ENCODE assay signal across 8 cellular contexts in the genomic region with DNA sequence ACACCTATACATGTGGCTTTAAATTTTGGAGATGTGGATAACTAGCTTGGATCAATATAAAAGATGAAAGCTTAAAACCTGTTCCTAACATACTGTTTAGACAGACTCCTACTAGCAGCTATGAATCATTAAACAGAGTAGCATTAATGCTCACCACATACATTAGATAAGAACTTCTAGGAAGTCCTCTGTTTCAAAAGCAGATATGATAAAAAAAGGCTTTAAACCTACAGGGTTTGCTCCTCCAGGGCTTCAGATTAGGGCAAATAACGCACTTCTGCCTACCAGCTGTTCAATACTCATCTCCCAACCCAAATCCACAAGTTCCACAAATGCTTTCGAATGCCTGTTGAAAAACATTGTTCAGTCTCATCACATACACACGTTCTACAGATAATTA. TPM values are rescaled to one million over a fixed set of nuclear protein-coding genes. Genes with fewer than 3 reads are reported as not detected.
DNase-seq lines count a peak whose midpoint lies in the region; ATAC-seq, FAIRE-seq and TF ChIP-seq lines count a peak whose summit lies in the region.

No MANE protein-coding gene starts in this region.

- no peak overlapping the region for H2BK120ac ChIP-seq in mesenchymal stem cell (ENCODE audit: low read depth, low read length)

- no peak overlapping the region for H4K8ac ChIP-seq in mesenchymal stem cell (ENCODE audit: low read length)

- no peak overlapping the region for H3K23ac ChIP-seq in mesenchymal stem cell (ENCODE audit: low read length in 2 of 2)

- FAIRE-seq in K562 (lab: Jason Lieb, UNC) = peak; percentile 74

- H2BK15ac ChIP-seq in mesenchymal stem cell (ENCODE audit: low read depth, poor library complexity, severe bottlenecking) = no peak overlapping the region

- POLR2A ChIA-PET in K562 (lab: Yijun Ruan, JAX) = interaction anchor here (0.6 to 3.7 kb wide), 9 partner anchors 11 to 138 kb away, joined by 3 to 22 read pairs (median 3); no protein-coding TSS in a partner anchor

- H3K14ac ChIP-seq in mesenchymal stem cell (ENCODE audit: low read length in 2 of 2) = no peak overlapping the region

- no peaks in the 10 kb centered on the region; a peak in 2 of 22 replicates for H3K9me3 ChIP-seq in BLaER1 treated with 17β-estradiol and CSF1 and Interleukin-3, amounts not matched to agents 10 nM and 100 nM (replicated peaks in 1 of 11)
- H3K9me3 ChIP-seq in KOPT-K1 (ENCODE audit: insufficient read depth, low read length, poor library complexity, severe bottlenecking) (no peaks in the 10 kb centered on the region), K562 (replicated peaks; ENCODE audit: control insufficient read depth, insufficient read depth, low read depth, low read length) (no peaks in the 10 kb centered on the region), mesenchymal stem cell (ENCODE audit: control insufficient read depth, low read length) (no peaks in the 10 kb centered on the region)

- H3K36me3 ChIP-seq in BLaER1 treated with 17β-estradiol and CSF1 and Interleukin-3, amounts not matched to agents 10 nM and 100 nM = peaks cover 0 to 13% (median 0%) of the 10 kb centered on the region in 11 experiments; a peak in 2 of 22 replicates
- H3K36me3 ChIP-seq in KOPT-K1 (ENCODE audit: insufficient read depth, low read length) (no peaks in the 10 kb centered on the region), K562 (ENCODE audit: control insufficient read depth, insufficient read depth, low read length) (no peaks in the 10 kb centered on the region), mesenchymal stem cell (ENCODE audit: control insufficient read depth in 1 of 2, insufficient read depth in 2 of 2, low read depth in 1 of 2, low read length in 2 of 2) (no peaks in the 10 kb centered on the region)

- H2BK12ac ChIP-seq in mesenchymal stem cell (ENCODE audit: low read length in 2 of 2) = no peak overlapping the region

- no peaks in the 10 kb centered on the region for H3K27me3 ChIP-seq in BLaER1 treated with 17β-estradiol and CSF1 and Interleukin-3, amounts not matched to agents 10 nM and 100 nM
- peaks cover 0 to 19% of the 10 kb centered on the region in 2 experiments; a peak in 2 of 5 replicates for H3K27me3 ChIP-seq in K562 (ENCODE audit: control insufficient read depth in 2 of 2, insufficient read depth in 2 of 2, low read length in 2 of 2)
- H3K27me3 ChIP-seq in mesenchymal stem cell (ENCODE audit: control insufficient read depth in 1 of 2, insufficient read depth in 1 of 2, low read length in 2 of 2) = no peaks in the 10 kb centered on the region

- H3K9ac ChIP-seq in BLaER1 treated with 17β-estradiol and CSF1 and Interleukin-3, amounts not matched to agents 10 nM and 100 nM = peak overlapping the region; percentile 94 to 99 (median 96)
- H3K9ac ChIP-seq in K562 (ENCODE audit: insufficient read depth in 1 of 2, low read depth in 2 of 2, low read length in 2 of 2) (peak overlapping the region in 1 of 2 experiments; percentile 10; a peak in 1 of 4 replicates), mesenchymal stem cell (ENCODE audit: low read length) (peak overlapping the region; percentile 93)

- peak; percentile 17 to 45 (median 29) for DNase-seq in K562 (ENCODE audit: extremely low read depth in 1 of 4, low spot score in 3 of 4)
- DNase-seq in mesenchymal stem cell = peak; percentile 54
- no peak for DNase-seq in SKM-1 treated with dmso at 0.1 percent for 144 hours (lab: John Stamatoyannopoulos, UW; ENCODE audit: unreplicated experiment)
- DNase-seq in GM13976 (ENCODE audit: low spot score) = no peak

- H2AK5ac ChIP-seq in mesenchymal stem cell (ENCODE audit: low read length, severe bottlenecking) = no peak overlapping the region

- CTCF ChIA-PET in K562 (lab: Yijun Ruan, JAX; ENCODE audit: low intra/inter-chr PET ratio) = no interaction called here

- TF ChIP-seq RAD21 in K562 (CRISPR knock-in tag; conservative IDR thresholded peaks at IDR 0.05 in 1 of 2, IDR thresholded peaks at IDR 0.05 in 1 of 2) = no peak

- WGBS in K562 (ENCODE audit: insufficient coverage, low coverage, missing lambda C conversion rate) = 0% methylated on average over 3 of the region's 3 CpGs
- WGBS in mesenchymal stem cell = 1% methylated on average over 3 of the region's 3 CpGs

- intact Hi-C loops in K562 (cut with micrococcal nuclease) = loop anchor here (5.0 kb wide), 3 partner anchors 39 to 869 kb away; no protein-coding TSS in a partner anchor

- TF ChIP-seq CTCF in K562 (IDR thresholded peaks at IDR 0.05 in 2 of 3, conservative IDR thresholded peaks at IDR 0.05 in 1 of 3; ENCODE audit: insufficient read depth in 2 of 3, low read depth in 1 of 3, low read length in 3 of 3) (no peak), GM13976 (IDR thresholded peaks at IDR 0.05; ENCODE audit: borderline replicate concordance, control extremely low read depth, extremely low read depth, insufficient read depth, missing control alignments) (no peak)

- H4K91ac ChIP-seq in mesenchymal stem cell (ENCODE audit: low read length) = no peak overlapping the region

- H3K4ac ChIP-seq in mesenchymal stem cell (ENCODE audit: low read depth in 1 of 2, low read length in 2 of 2) = no peak overlapping the region

- no peak overlapping the region for H3K18ac ChIP-seq in mesenchymal stem cell (ENCODE audit: low read depth in 1 of 2, low read length in 2 of 2)

- H3K4me2 ChIP-seq in BLaER1 treated with 17β-estradiol and CSF1 and Interleukin-3, amounts not matched to agents 10 nM and 100 nM = peak overlapping the region; percentile 76 to 98 (median 91)
- H3K4me2 ChIP-seq in K562 (ENCODE audit: insufficient read depth, low read length) (peak overlapping the region; percentile 86), mesenchymal stem cell (ENCODE audit: low read length, poor library complexity, severe bottlenecking) (peak overlapping the region; percentile 95)

- peak; percentile 7; the same call in 2 of the 3 replicates for ATAC-seq in K562
- no peak for ATAC-seq in HG02981 (IDR thresholded peaks at IDR 0.05; ENCODE audit: unreplicated experiment)
- ATAC-seq in GM21423 (IDR thresholded peaks at IDR 0.05; ENCODE audit: unreplicated experiment) = no peak

- H3K9me1 ChIP-seq in K562 (ENCODE audit: control insufficient read depth, insufficient read depth, low read length) = no peaks in the 10 kb centered on the region

- peak overlapping the region; percentile 93 to 99 (median 96); a peak in 21 of 22 replicates for H3K27ac ChIP-seq in BLaER1 treated with 17β-estradiol and CSF1 and Interleukin-3, amounts not matched to agents 10 nM and 100 nM
- H3K27ac ChIP-seq in KOPT-K1 (ENCODE audit: low read depth, low read length, poor library complexity, severe bottlenecking) (peak overlapping the region; percentile 86), K562 (ENCODE audit: extremely low read depth, low read depth, low read length) (no peak overlapping the region), mesenchymal stem cell (ENCODE audit: low read length, poor library complexity, severe bottlenecking) (no peak overlapping the region)

- H3K4me1 ChIP-seq in BLaER1 treated with 17β-estradiol and CSF1 and Interleukin-3, amounts not matched to agents 10 nM and 100 nM = peaks cover 28 to 46% (median 34%) of the 10 kb centered on the region in 10 experiments
- H3K4me1 ChIP-seq in K562 (replicated peaks in 1 of 2; ENCODE audit: control insufficient read depth in 2 of 2, insufficient read depth in 2 of 2, low read length in 2 of 2) = peaks cover 17 to 22% of the 10 kb centered on the region in 2 experiments
- no peaks in the 10 kb centered on the region for H3K4me1 ChIP-seq in mesenchymal stem cell (ENCODE audit: control insufficient read depth, insufficient read depth, low read depth, low read length)

- TSS peak; percentile 40 for BruUV-seq in K562 (replicated peaks; lab: Mats Ljungman, UMichigan)

- peaks cover 46% of the 10 kb centered on the region for H3K79me2 ChIP-seq in K562 (ENCODE audit: control insufficient read depth, insufficient read depth, low read length)

- peak; percentile 47 for TF ChIP-seq EP300 in K562 (IDR thresholded peaks at IDR 0.05; ENCODE audit: low read length)

- peaks cover 15 to 62% (median 53%) of the 10 kb centered on the region in 11 experiments; a peak in 19 of 22 replicates for H4K20me1 ChIP-seq in BLaER1 treated with 17β-estradiol and CSF1 and Interleukin-3, amounts not matched to agents 10 nM and 100 nM
- peaks cover 19% of the 10 kb centered on the region for H4K20me1 ChIP-seq in K562 (replicated peaks; ENCODE audit: control insufficient read depth, insufficient read depth, low read length)

- 0 out of 2 replicates have a peak overlapping the region, but pooled peaks have one; percentile 97 for H2AFZ ChIP-seq in K562 (ENCODE audit: low read depth, low read length)
- H2AFZ ChIP-seq in mesenchymal stem cell (ENCODE audit: low read depth, low read length) = no peak overlapping the region

- no peak for TF ChIP-seq POLR2A in K562 (conservative IDR thresholded peaks at IDR 0.05)

- H3K79me1 ChIP-seq in mesenchymal stem cell (replicated peaks; ENCODE audit: low read length, poor library complexity, severe bottlenecking) = peaks cover 7% of the 10 kb centered on the region

- no peak overlapping the region for H2BK5ac ChIP-seq in mesenchymal stem cell (ENCODE audit: low read depth, low read length, poor library complexity, severe bottlenecking)

- H3K4me3 ChIP-seq in BLaER1 treated with 17β-estradiol and CSF1 and Interleukin-3, amounts not matched to agents 10 nM and 100 nM = peak overlapping the region; percentile 92 to 99 (median 98)
- H3K4me3 ChIP-seq in K562 (peak overlapping the region; percentile 86), mesenchymal stem cell (ENCODE audit: insufficient read depth in 1 of 2, low read depth in 1 of 2, low read length in 2 of 2) (peak overlapping the region in 1 of 2 experiments; percentile 91)

- in situ Hi-C loops in K562 (cut with MboI) = loop anchor here (5.0 kb wide), 1 partner anchor 169 kb away; no protein-coding TSS in a partner anchor
- in situ Hi-C loops in GM13976 (cut with MboI; ENCODE audit: low sequenced_read_pairs, unreplicated experiment) = no loop called here

RNA-seq across cellular contexts. Expression of a gene that starts 1.5 kb away (rescaled TPM):
- total RNA-seq in K562 (2011; cell fraction: chromatin; rRNA removed; ENCODE audit: low replicate concordance) = 31.0 and 93.7 TPM in 2 replicates
- total RNA-seq in K562 (2011; cell fraction: nucleolus; rRNA removed) = 14.3 and 16.2 TPM in 2 replicates
- 25.8 and 46.0 TPM in 2 replicates for total RNA-seq in K562 (2011; cell fraction: nucleoplasm; rRNA removed)
- total RNA-seq in K562 (2014; rRNA removed) = 18.3 and 23.2 TPM in 2 replicates
- 31.2 and 32.5 TPM in 2 replicates for total RNA-seq in K562 (2014; rRNA removed; fragmentation: Illumina TruSeq; extraction: Trizol)
- total RNA-seq in K562 (2015; rRNA removed; fragmentation: Illumina TruSeq; extraction: Trizol) = 32.9 and 34.6 TPM in 2 replicates
- 29.3 and 30.0 TPM in 2 replicates for total RNA-seq in K562 (2021)
- 27.8 and 30.8 TPM in 2 replicates for polyA plus RNA-seq in K562 (2011; rRNA removed)
- 17.3 and 19.5 TPM in 2 replicates for polyA plus RNA-seq in K562 (2011; cell fraction: cytosol; rRNA removed)
- polyA plus RNA-seq in K562 (2011; cell fraction: nucleus; rRNA removed) = 27.8 and 28.9 TPM in 2 replicates
- 24.6 and 32.3 TPM in 2 replicates for polyA plus RNA-seq in K562 (2012)
- 30.5 and 36.0 TPM in 2 replicates for polyA plus RNA-seq in K562 (2014; fragmentation: Illumina TruSeq; extraction: Trizol)
- 10 to 100 TPM in 1 of 2 experiments, 1 to 10 TPM in 1; 7.9 to 11.4 TPM for polyA plus RNA-seq in K562 (2014; fragmentation: Nextera tagmentation; extraction: Ambion mirVana)
- polyA plus RNA-seq in K562 (2014; rRNA removed) = 20.5 and 23.3 TPM in 2 replicates
- polyA minus RNA-seq in K562 (2011; rRNA and poly(A)+ RNA removed) = 46.6 and 46.9 TPM in 2 replicates
- polyA minus RNA-seq in K562 (2011; cell fraction: cytosol; rRNA and poly(A)+ RNA removed) = 14.6 and 43.4 TPM in 2 replicates
- 19.9 and 37.9 TPM in 2 replicates for polyA minus RNA-seq in K562 (2011; cell fraction: nucleus; rRNA and poly(A)+ RNA removed)
- polyA plus RNA-seq in mesenchymal stem cell (2013, experiment 1 of 2) = 26.9 TPM
- 27.0 TPM for polyA plus RNA-seq in mesenchymal stem cell (2013, experiment 2 of 2)

RNA-seq across cellular contexts. Expression of a gene that starts 42.0 kb away (rescaled TPM):
- total RNA-seq in K562 (2011; cell fraction: chromatin; rRNA removed; ENCODE audit: low replicate concordance) = 1.1 TPM in 1 of 2 replicates, not detected in the other
- total RNA-seq in K562 (2011; cell fraction: nucleolus; rRNA removed) = not detected in 2 replicates
- not detected in 2 replicates for total RNA-seq in K562 (2011; cell fraction: nucleoplasm; rRNA removed)
- total RNA-seq in K562 (2014; rRNA removed) = 0.98 and 1.4 TPM in 2 replicates
- 1.9 and 2.1 TPM in 2 replicates for total RNA-seq in K562 (2014; rRNA removed; fragmentation: Illumina TruSeq; extraction: Trizol)
- total RNA-seq in K562 (2015; rRNA removed; fragmentation: Illumina TruSeq; extraction: Trizol) = 2.0 and 2.3 TPM in 2 replicates
- total RNA-seq in K562 (2021) = 1.4 and 1.5 TPM in 2 replicates
- 3.0 and 6.1 TPM in 2 replicates for polyA plus RNA-seq in K562 (2011; rRNA removed)
- 1.2 and 4.4 TPM in 2 replicates for polyA plus RNA-seq in K562 (2011; cell fraction: cytosol; rRNA removed)
- polyA plus RNA-seq in K562 (2011; cell fraction: nucleus; rRNA removed) = 0.21 and 1.4 TPM in 2 replicates
- polyA plus RNA-seq in K562 (2012) = 3.2 and 3.4 TPM in 2 replicates
- polyA plus RNA-seq in K562 (2014; fragmentation: Illumina TruSeq; extraction: Trizol) = 1.6 TPM in 2 replicates
- 1 to 10 TPM; 3.8 to 5.2 TPM for polyA plus RNA-seq in K562 (2014; fragmentation: Nextera tagmentation; extraction: Ambion mirVana)
- polyA plus RNA-seq in K562 (2014; rRNA removed) = 1.1 and 1.3 TPM in 2 replicates
- 1.4 and 5.4 TPM in 2 replicates for polyA minus RNA-seq in K562 (2011; rRNA and poly(A)+ RNA removed)
- 1.7 and 2.8 TPM in 2 replicates for polyA minus RNA-seq in K562 (2011; cell fraction: cytosol; rRNA and poly(A)+ RNA removed)
- 0.89 TPM in 1 of 2 replicates, not detected in the other for polyA minus RNA-seq in K562 (2011; cell fraction: nucleus; rRNA and poly(A)+ RNA removed)
- 102 TPM for polyA plus RNA-seq in mesenchymal stem cell (2013, experiment 1 of 2)
- polyA plus RNA-seq in mesenchymal stem cell (2013, experiment 2 of 2) = 105 TPM

Comparison
In these comparisons a context has a peak if more than half of its experiments do, and no peak if none do; other contexts are left out.
1. H3K27ac ChIP-seq: peak in BLaER1 treated with 17β-estradiol and CSF1 and Interleukin-3, amounts not matched to agents 10 nM and 100 nM (11 of 11) and KOPT-K1 (single experiment); none in K562 (single experiment) and mesenchymal stem cell (single experiment).
2. DNase-seq: peak in K562 (4 of 4) and mesenchymal stem cell (single experiment); none in SKM-1 treated with dmso at 0.1 percent for 144 hours (single experiment) and GM13976 (single experiment).
3. Peak in every context shown above with its lines, with median percentiles within 50 percentile points of each other: H3K4me2 ChIP-seq.